8 cellular contexts compared by ENCODE assay signal in genomic region chr17:37643118-37643766, GRCh38. TPM values are rescaled to one million over a fixed set of nuclear protein-coding genes. Genes with fewer than 3 reads are reported as not detected.
DNase-seq lines count a peak whose midpoint lies in the region; ATAC-seq and TF ChIP-seq lines count a peak whose summit lies in the region.

A gene with protein sequence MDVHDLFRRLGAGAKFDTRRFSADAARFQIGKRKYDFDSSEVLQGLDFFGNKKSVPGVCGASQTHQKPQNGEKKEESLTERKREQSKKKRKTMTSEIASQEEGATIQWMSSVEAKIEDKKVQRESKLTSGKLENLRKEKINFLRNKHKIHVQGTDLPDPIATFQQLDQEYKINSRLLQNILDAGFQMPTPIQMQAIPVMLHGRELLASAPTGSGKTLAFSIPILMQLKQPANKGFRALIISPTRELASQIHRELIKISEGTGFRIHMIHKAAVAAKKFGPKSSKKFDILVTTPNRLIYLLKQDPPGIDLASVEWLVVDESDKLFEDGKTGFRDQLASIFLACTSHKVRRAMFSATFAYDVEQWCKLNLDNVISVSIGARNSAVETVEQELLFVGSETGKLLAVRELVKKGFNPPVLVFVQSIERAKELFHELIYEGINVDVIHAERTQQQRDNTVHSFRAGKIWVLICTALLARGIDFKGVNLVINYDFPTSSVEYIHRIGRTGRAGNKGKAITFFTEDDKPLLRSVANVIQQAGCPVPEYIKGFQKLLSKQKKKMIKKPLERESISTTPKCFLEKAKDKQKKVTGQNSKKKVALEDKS (minus strand): TSS chr17:37643446. CDS start chr17:37643420, 26 bp downstream.

- peaks cover 0 to 33% (median 25%) of the 10 kb centered on the region in 6 donors for H3K36me3 ChIP-seq in spleen

- intact Hi-C loops in spleen (cut with DNase I; ENCODE audit: low total_unique reads), result no loop called here

- peak within 1 kb of the TSS; percentile 75 to 91 (median 88) for H3K27ac ChIP-seq in spleen

- peak within 1 kb of the TSS; percentile 52 to 95 (median 78) for H3K4me3 ChIP-seq in spleen

- H3K27me3 ChIP-seq in spleen (replicated peaks in 1 of 7), result peaks cover 0 to 40% (median 0%) of the 10 kb centered on the region in 7 donors

- TF ChIP-seq POLR2A in spleen (IDR thresholded peaks at IDR 0.05), result no peak

- peak in 6 of 11 experiments; percentile 27 to 52 (median 33) for TF ChIP-seq CTCF in spleen (IDR thresholded peaks at IDR 0.05 in 8 of 11, conservative IDR thresholded peaks at IDR 0.05 in 3 of 11)

- 0 to 1% (median 1%) methylated on average over 40 to 43 of the region's 43 CpGs for WGBS in spleen, 5 donors

- DNase-seq in 8988T, result peak; percentile 49
- DNase-seq in NCI-H446 treated with DMSO at 0.1 percent for 48 hours (lab: John Stamatoyannopoulos, UW), result peak; percentile 77
- DNase-seq in activated CD4-positive, CD25-positive, alpha-beta regulatory T cell treated with anti-CD3 and anti-CD28 coated beads, Interleukin-2, amount 50 U/mL, for 16 hours (ENCODE audit: low read depth, low spot score), result peak; percentile 77
- DNase-seq in central memory CD4-positive, alpha-beta T cell, result peak; percentile 85
- DNase-seq in iris pigment epithelial cell (ENCODE audit: low read depth), result peak; percentile 89
- DNase-seq in spleen, result peak; percentile 97

- H3K4me1 ChIP-seq in spleen, result peaks cover 25 to 58% (median 40%) of the 10 kb centered on the region in 6 donors

- ATAC-seq in GM18861 (IDR thresholded peaks at IDR 0.05; ENCODE audit: unreplicated experiment) (peak; percentile 89), HG03280 (IDR thresholded peaks at IDR 0.05; ENCODE audit: unreplicated experiment) (peak; percentile 89)

- H3K9me3 ChIP-seq in spleen, result no peaks in the 10 kb centered on the region

RNA-seq across cellular contexts. Expression of the gene that starts here (rescaled TPM):
- 10 to 100 TPM; 18.2 to 28.1 (median 20.9) TPM for total RNA-seq in spleen
- 10 to 100 TPM in 1 of 3 donors, 1 to 10 TPM in 2; 7.8 to 11.1 (median 8.3) TPM for polyA plus RNA-seq in spleen

Comparison
In these comparisons a context has a peak if more than half of its experiments do, and no peak if none do; other contexts are left out.
1. Peak in every context shown above with its lines: DNase-seq, ATAC-seq, H3K4me3 ChIP-seq and H3K27ac ChIP-seq.